18 cellular contexts compared by ENCODE assay signal in the genomic region with DNA sequence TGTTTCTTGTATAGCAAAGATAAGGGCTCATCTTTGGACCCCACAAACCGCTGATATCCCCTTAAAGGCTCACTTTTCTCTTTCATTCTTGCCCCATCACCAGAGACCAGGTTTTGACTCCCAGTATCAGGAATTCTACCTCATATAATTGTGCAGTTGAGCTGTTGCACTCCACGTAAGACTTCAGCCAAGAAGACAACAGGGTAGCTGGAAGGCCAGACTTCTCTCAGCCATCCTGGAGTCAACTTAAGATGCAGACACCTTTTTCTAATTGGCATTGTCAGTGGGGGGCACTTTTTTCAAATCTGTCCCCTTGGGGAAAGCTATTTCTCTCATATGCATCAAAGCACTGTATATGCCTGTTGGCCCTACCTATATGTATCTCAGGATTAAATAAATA.
DNase-seq lines count a peak whose midpoint lies in the region; ATAC-seq and TF ChIP-seq lines count a peak whose summit lies in the region.
"Had no signal": no experiment of that assay in that cellular context is flagged by ENCODE, and none has a peak within 500 bp of the region (broad histone marks: within the 10 kb centered on the region; RNA-seq: fewer than 3 reads in every experiment).

No MANE protein-coding gene starts in this region.

- H3K4me3 Mint-ChIP-seq in MCF 10A (ENCODE audit: unreplicated experiment), result no peak overlapping the region
- no peak overlapping the region for H3K4me3 Mint-ChIP-seq in HFFc6
- H3K4me3 Mint-ChIP-seq in activated naive CD4-positive, alpha-beta T cell treated with anti-CD3 and anti-CD28 coated beads for 36 hours, result no peak overlapping the region
- no peak overlapping the region for H3K4me3 Mint-ChIP-seq in WTC11
- H3K4me3 Mint-ChIP-seq: CD4-positive, CD25-positive, alpha-beta regulatory T cell; CD8-positive, alpha-beta T cell had no signal

- peaks cover 7% of the 10 kb centered on the region for H3K9me3 Mint-ChIP-seq in MCF 10A (ENCODE audit: unreplicated experiment)
- H3K9me3 Mint-ChIP-seq in HFFc6, result peaks cover 8% of the 10 kb centered on the region
- peaks cover 2% of the 10 kb centered on the region for H3K9me3 Mint-ChIP-seq in activated naive CD4-positive, alpha-beta T cell treated with anti-CD3 and anti-CD28 coated beads for 36 hours
- peaks cover 16% of the 10 kb centered on the region for H3K9me3 Mint-ChIP-seq in WTC11
- H3K9me3 Mint-ChIP-seq: CD4-positive, CD25-positive, alpha-beta regulatory T cell; CD8-positive, alpha-beta T cell had no signal

- H3K27ac Mint-ChIP-seq in MCF 10A (ENCODE audit: low read depth, unreplicated experiment), result peak overlapping the region; percentile 47
- H3K27ac Mint-ChIP-seq in HFFc6, result 0 out of 2 replicates have a peak overlapping the region, but pooled peaks have one; percentile 9
- H3K27ac Mint-ChIP-seq in activated naive CD4-positive, alpha-beta T cell treated with anti-CD3 and anti-CD28 coated beads for 36 hours, result no peak overlapping the region
- H3K27ac Mint-ChIP-seq in WTC11, result no peak overlapping the region
- H3K27ac Mint-ChIP-seq: CD4-positive, CD25-positive, alpha-beta regulatory T cell; CD8-positive, alpha-beta T cell had no signal

- ATAC-seq in GM21786 (IDR thresholded peaks at IDR 0.05; ENCODE audit: unreplicated experiment) (no peak), WTC11 (no peak)
- ATAC-seq: CD8-positive, alpha-beta T cell; GM12878 had no signal

- no peak for TF ChIP-seq POLR2A in breast epithelium (IDR thresholded peaks at IDR 0.05)

- peaks cover 12% of the 10 kb centered on the region for H3K4me1 Mint-ChIP-seq in MCF 10A (ENCODE audit: insufficient read depth, unreplicated experiment)
- H3K4me1 Mint-ChIP-seq in HFFc6 (ENCODE audit: low read depth), result peaks cover 72% of the 10 kb centered on the region
- H3K4me1 Mint-ChIP-seq in activated naive CD4-positive, alpha-beta T cell treated with anti-CD3 and anti-CD28 coated beads for 36 hours (ENCODE audit: low read depth), result peaks cover 4% of the 10 kb centered on the region
- no peaks in the 10 kb centered on the region for H3K4me1 Mint-ChIP-seq in WTC11

- no peak overlapping the region for H3K27ac ChIP-seq in breast epithelium
- H3K27ac ChIP-seq: 22Rv1, GM23248 had no signal

- no peaks in the 10 kb centered on the region for H3K4me1 ChIP-seq in breast epithelium
- H3K4me1 ChIP-seq: Caco-2 had no signal

- no peaks in the 10 kb centered on the region for H3K36me3 ChIP-seq in breast epithelium

- H3K36me3 Mint-ChIP-seq in MCF 10A (ENCODE audit: insufficient read depth, unreplicated experiment) (peaks cover 5% of the 10 kb centered on the region), HFFc6 (ENCODE audit: low read depth) (peaks cover 26% of the 10 kb centered on the region), WTC11 (no peaks in the 10 kb centered on the region)
- no peaks in the 10 kb centered on the region for H3K36me3 Mint-ChIP-seq in activated naive CD4-positive, alpha-beta T cell treated with anti-CD3 and anti-CD28 coated beads for 36 hours (ENCODE audit: low read depth)
- H3K36me3 Mint-ChIP-seq: CD4-positive, CD25-positive, alpha-beta regulatory T cell; CD8-positive, alpha-beta T cell had no signal

- H3K27me3 Mint-ChIP-seq in MCF 10A (ENCODE audit: insufficient read depth, unreplicated experiment), result no peaks in the 10 kb centered on the region
- H3K27me3 Mint-ChIP-seq in HFFc6 (ENCODE audit: insufficient read depth), result no peaks in the 10 kb centered on the region; the same call in 1 of the 2 replicates
- H3K27me3 Mint-ChIP-seq in activated naive CD4-positive, alpha-beta T cell treated with anti-CD3 and anti-CD28 coated beads for 36 hours (ENCODE audit: low read depth), result no peaks in the 10 kb centered on the region
- H3K27me3 Mint-ChIP-seq in WTC11 (ENCODE audit: low read depth), result no peaks in the 10 kb centered on the region

- H3K9me3 ChIP-seq in breast epithelium, result no peaks in the 10 kb centered on the region
- H3K9me3 ChIP-seq: Caco-2 had no signal

- H3K27me3 ChIP-seq in breast epithelium, result no peaks in the 10 kb centered on the region

- BruUV-seq in MCF 10A (replicated peaks; lab: Mats Ljungman, UMichigan), result no TSS peak

- DNase-seq in MCF 10A (ENCODE audit: unreplicated experiment) (no peak), breast epithelium (ENCODE audit: low spot score in 2 of 2) (no peak), HFFc6 (no peak), cerebellar cortex (ENCODE audit: low spot score) (peak; percentile 64), WTC11 (ENCODE audit: low spot score) (no peak)
- DNase-seq in activated naive CD4-positive, alpha-beta T cell treated with anti-CD3 and anti-CD28 coated beads for 36 hours, result no peak
- DNase-seq: Caco-2; CD4-positive, CD25-positive, alpha-beta regulatory T cell; CD8-positive, alpha-beta T cell; DMS153; DND-41; GDM1; GM23248; H7; HCEC 1CT had no signal

- TF ChIP-seq CTCF in MCF 10A (IDR thresholded peaks at IDR 0.05; ENCODE audit: unreplicated experiment) (no peak), breast epithelium (IDR thresholded peaks at IDR 0.05) (no peak), HFFc6 (IDR thresholded peaks at IDR 0.05) (no peak), WTC11 (IDR thresholded peaks at IDR 0.05) (no peak)

- intact Hi-C loops in MCF 10A (cut with micrococcal nuclease) (no loop called here), breast epithelium (cut with DNase I; ENCODE audit: low total_unique reads) (no loop called here)
- intact Hi-C loops in activated naive CD4-positive, alpha-beta T cell treated with anti-CD3 and anti-CD28 coated beads for 36 hours (cut with micrococcal nuclease), result no loop called here

- CTCF ChIA-PET in MCF 10A (lab: Yijun Ruan, JAX) (interaction anchor here (0.5 to 4.6 kb wide), 8 partner anchors 14 to 1811 kb away, joined by 3 to 26 read pairs (median 3); no protein-coding TSS in a partner anchor), WTC11 (lab: Charles Lee) (interaction anchor here (2.0 kb wide), 1 partner anchor 14 kb away, joined by 14 read pairs; no protein-coding TSS in a partner anchor)
- CTCF ChIA-PET in activated naive CD4-positive, alpha-beta T cell treated with anti-CD3 and anti-CD28 coated beads for 36 hours (lab: Charles Lee), result interaction anchor here (0.6 to 2.1 kb wide), 2 partner anchors 14 to 513 kb away, joined by 3 to 17 read pairs; no protein-coding TSS in a partner anchor

- no peak overlapping the region for H3K4me3 ChIP-seq in breast epithelium
- H3K4me3 ChIP-seq: GM12878, GM23248 had no signal

- POLR2A ChIA-PET in MCF 10A (lab: Yijun Ruan, JAX) (no interaction called here), WTC11 (lab: Charles Lee) (no interaction called here)

TF ChIP-seq in WTC11, 78 proteins besides CTCF, POLR2A, EP300 and RAD21 (continues in another document):
- TF ChIP-seq NR2C2 (CRISPR knock-in tag; IDR thresholded peaks at IDR 0.05) (no peak), ZNF219 (CRISPR knock-in tag; IDR thresholded peaks at IDR 0.05; ENCODE audit: borderline replicate concordance) (no peak), HMGA2 (CRISPR knock-in tag; IDR thresholded peaks at IDR 0.05) (no peak), ETV6 (CRISPR knock-in tag; IDR thresholded peaks at IDR 0.05) (no peak), JAZF1 (CRISPR knock-in tag; IDR thresholded peaks at IDR 0.05) (no peak), TP53 (CRISPR knock-in tag; IDR thresholded peaks at IDR 0.05) (no peak), TEAD4 (CRISPR knock-in tag; IDR thresholded peaks at IDR 0.05) (no peak)
- TF ChIP-seq, protein P1, sequence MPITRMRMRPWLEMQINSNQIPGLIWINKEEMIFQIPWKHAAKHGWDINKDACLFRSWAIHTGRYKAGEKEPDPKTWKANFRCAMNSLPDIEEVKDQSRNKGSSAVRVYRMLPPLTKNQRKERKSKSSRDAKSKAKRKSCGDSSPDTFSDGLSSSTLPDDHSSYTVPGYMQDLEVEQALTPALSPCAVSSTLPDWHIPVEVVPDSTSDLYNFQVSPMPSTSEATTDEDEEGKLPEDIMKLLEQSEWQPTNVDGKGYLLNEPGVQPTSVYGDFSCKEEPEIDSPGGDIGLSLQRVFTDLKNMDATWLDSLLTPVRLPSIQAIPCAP (CRISPR knock-in tag; IDR thresholded peaks at IDR 0.05), result no peak
- TF ChIP-seq, protein P2, sequence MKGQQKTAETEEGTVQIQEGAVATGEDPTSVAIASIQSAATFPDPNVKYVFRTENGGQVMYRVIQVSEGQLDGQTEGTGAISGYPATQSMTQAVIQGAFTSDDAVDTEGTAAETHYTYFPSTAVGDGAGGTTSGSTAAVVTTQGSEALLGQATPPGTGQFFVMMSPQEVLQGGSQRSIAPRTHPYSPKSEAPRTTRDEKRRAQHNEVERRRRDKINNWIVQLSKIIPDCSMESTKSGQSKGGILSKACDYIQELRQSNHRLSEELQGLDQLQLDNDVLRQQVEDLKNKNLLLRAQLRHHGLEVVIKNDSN (CRISPR knock-in tag; IDR thresholded peaks at IDR 0.05), result no peak
- TF ChIP-seq, protein P3, sequence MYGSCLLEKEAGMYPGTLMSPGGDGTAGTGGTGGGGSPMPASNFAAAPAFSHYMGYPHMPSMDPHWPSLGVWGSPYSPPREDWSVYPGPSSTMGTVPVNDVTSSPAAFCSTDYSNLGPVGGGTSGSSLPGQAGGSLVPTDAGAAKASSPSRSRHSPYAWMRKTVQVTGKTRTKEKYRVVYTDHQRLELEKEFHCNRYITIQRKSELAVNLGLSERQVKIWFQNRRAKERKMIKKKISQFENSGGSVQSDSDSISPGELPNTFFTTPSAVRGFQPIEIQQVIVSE (CRISPR knock-in tag; IDR thresholded peaks at IDR 0.05; ENCODE audit: borderline replicate concordance), result no peak
- TF ChIP-seq, protein P4, sequence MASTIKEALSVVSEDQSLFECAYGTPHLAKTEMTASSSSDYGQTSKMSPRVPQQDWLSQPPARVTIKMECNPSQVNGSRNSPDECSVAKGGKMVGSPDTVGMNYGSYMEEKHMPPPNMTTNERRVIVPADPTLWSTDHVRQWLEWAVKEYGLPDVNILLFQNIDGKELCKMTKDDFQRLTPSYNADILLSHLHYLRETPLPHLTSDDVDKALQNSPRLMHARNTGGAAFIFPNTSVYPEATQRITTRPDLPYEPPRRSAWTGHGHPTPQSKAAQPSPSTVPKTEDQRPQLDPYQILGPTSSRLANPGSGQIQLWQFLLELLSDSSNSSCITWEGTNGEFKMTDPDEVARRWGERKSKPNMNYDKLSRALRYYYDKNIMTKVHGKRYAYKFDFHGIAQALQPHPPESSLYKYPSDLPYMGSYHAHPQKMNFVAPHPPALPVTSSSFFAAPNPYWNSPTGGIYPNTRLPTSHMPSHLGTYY (CRISPR knock-in tag; IDR thresholded peaks at IDR 0.05), result no peak

Comparison
In these comparisons a context has a peak if more than half of its experiments do, and no peak if none do; other contexts are left out.
1. H3K27ac Mint-ChIP-seq: peak in MCF 10A (single experiment) and HFFc6 (single experiment); none in activated naive CD4-positive, alpha-beta T cell treated with anti-CD3 and anti-CD28 coated beads for 36 hours (single experiment) and WTC11 (single experiment).